Comparison of ENCODE assay signal across 8 cellular contexts in genomic region chr19:40718774-40719391, GRCh38. TPM values are rescaled to one million over a fixed set of nuclear protein-coding genes. Genes with fewer than 3 reads are reported as not detected.
DNase-seq lines count a peak whose midpoint lies in the region; ATAC-seq, FAIRE-seq and TF ChIP-seq lines count a peak whose summit lies in the region.

No MANE protein-coding gene starts in this region.

- H3K36me3 ChIP-seq in PC-3 (ENCODE audit: low read depth, low read length), result no peaks in the 10 kb centered on the region
- no peaks in the 10 kb centered on the region for H3K36me3 ChIP-seq in colonic mucosa
- peaks cover 4 to 14% of the 10 kb centered on the region in 2 experiments; a peak in 4 of 5 replicates for H3K36me3 ChIP-seq in HepG2 (replicated peaks in 1 of 2; ENCODE audit: control insufficient read depth in 1 of 2, insufficient read depth in 2 of 2, low read length in 2 of 2)
- peaks cover 5% of the 10 kb centered on the region for H3K36me3 ChIP-seq in thoracic aorta

- H3K4me3 Mint-ChIP-seq in activated naive CD4-positive, alpha-beta T cell treated with anti-CD3 and anti-CD28 coated beads, Interleukin-2, amount 10 ng/mL, durations not matched to agents 7 days and 5 days, result peak overlapping the region; percentile 89

- peaks cover 21% of the 10 kb centered on the region for H3K36me3 Mint-ChIP-seq in activated naive CD4-positive, alpha-beta T cell treated with anti-CD3 and anti-CD28 coated beads, Interleukin-2, amount 10 ng/mL, durations not matched to agents 7 days and 5 days

- H3K9ac ChIP-seq in PC-3 (ENCODE audit: low read length), result peak overlapping the region; percentile 99
- peak overlapping the region; percentile 96 to 99 for H3K9ac ChIP-seq in colonic mucosa (ENCODE audit: low read depth in 2 of 2, low read length in 2 of 2)
- H3K9ac ChIP-seq in HepG2 (ENCODE audit: insufficient read depth, low read depth, low read length), result peak overlapping the region; percentile 96

- CTCF ChIA-PET in activated naive CD4-positive, alpha-beta T cell treated with anti-CD3 and anti-CD28 coated beads, Interleukin-2, amount 10 ng/mL, durations not matched to agents 7 days and 5 days (lab: Charles Lee), result no interaction called here
- CTCF ChIA-PET in PC-3 (lab: Charles Lee) (no interaction called here), HepG2 (lab: Yijun Ruan, JAX; ENCODE audit: low intra/inter-chr PET ratio, low total read pairs) (no interaction called here)

- H3K79me2 ChIP-seq in PC-3 (ENCODE audit: low read length) (peaks cover 66% of the 10 kb centered on the region), HepG2 (ENCODE audit: insufficient read depth, low read length) (peaks cover 56% of the 10 kb centered on the region)

- H4K20me1 ChIP-seq in PC-3 (ENCODE audit: low read length) (peaks cover 23% of the 10 kb centered on the region), HepG2 (ENCODE audit: insufficient read depth, low read length) (0 out of 2 replicates have a peak, but pooled peaks cover 4% of the 10 kb centered on the region)

- H3K4me3 ChIP-seq in PC-3 (ENCODE audit: low read length) (peak overlapping the region; percentile 99), colonic mucosa (peak overlapping the region; percentile 59), HepG2 (replicated peaks in 1 of 3; ENCODE audit: insufficient read depth in 1 of 3, low read depth in 2 of 3, low read length in 3 of 3) (peak overlapping the region; percentile 90 to 99 (median 92)), thoracic aorta (peak overlapping the region; percentile 87)

- POLR2A ChIA-PET in PC-3 (lab: Charles Lee; ENCODE audit: unreplicated experiment), result no interaction called here
- POLR2A ChIA-PET in HepG2 (lab: Yijun Ruan, JAX), result interaction anchor here (0.8 to 1.5 kb wide), 10 partner anchors 12 to 59 kb away, joined by 3 to 14 read pairs (median 4); partner anchors contain the start of genes ACTMAP, RAB4B and SNRPA

- intact Hi-C loops in PC-3 (cut with micrococcal nuclease) (loop anchor here (5.0 kb wide), 1 partner anchor 57 kb away; no protein-coding TSS in a partner anchor), colonic mucosa (cut with DNase I) (no loop called here), HepG2 (cut with micrococcal nuclease; ENCODE audit: unreplicated experiment) (loop anchor here (2.0 to 5.0 kb wide), 2 partner anchors 32 to 88 kb away; partner anchors contain the start of genes ACTMAP and SNRPA)

- no peaks in the 10 kb centered on the region for H3K9me3 Mint-ChIP-seq in activated naive CD4-positive, alpha-beta T cell treated with anti-CD3 and anti-CD28 coated beads, Interleukin-2, amount 10 ng/mL, durations not matched to agents 7 days and 5 days

- no peak overlapping the region for H2AFZ ChIP-seq in PC-3 (ENCODE audit: low read length)
- H2AFZ ChIP-seq in HepG2 (ENCODE audit: low read length), result no peak overlapping the region

- peak overlapping the region; percentile 95 for H3K4me2 ChIP-seq in PC-3 (ENCODE audit: low read length)
- peak overlapping the region; percentile 94 for H3K4me2 ChIP-seq in HepG2 (ENCODE audit: low read depth, low read length)

- H3K4me1 ChIP-seq in PC-3 (ENCODE audit: insufficient read depth, low read length), result peaks cover 35% of the 10 kb centered on the region
- peaks cover 12% of the 10 kb centered on the region for H3K4me1 ChIP-seq in colonic mucosa
- H3K4me1 ChIP-seq in HepG2 (ENCODE audit: insufficient read depth, low read length), result peaks cover 53% of the 10 kb centered on the region
- peaks cover 27 to 54% of the 10 kb centered on the region in 2 donors for H3K4me1 ChIP-seq in thoracic aorta (ENCODE audit: control insufficient read depth in 1 of 2, low read depth in 2 of 2)

- TF ChIP-seq CTCF in PC-3 (conservative IDR thresholded peaks at IDR 0.05; ENCODE audit: low read depth, low read length) (no peak), colonic mucosa (IDR thresholded peaks at IDR 0.05) (no peak), HepG2 (CRISPR knock-in tag; IDR thresholded peaks at IDR 0.05) (0 out of 2 replicates have a peak, but pooled peaks have one; percentile 13), thoracic aorta (IDR thresholded peaks at IDR 0.05) (no peak)

- whole genome bisulfite sequencing in HepG2 (ENCODE audit: low lambda C conversion rate), result 0% methylated on average over 7 of the region's 16 CpGs

- H3K27ac ChIP-seq in PC-3 (ENCODE audit: low read length) (peak overlapping the region; percentile 100), colonic mucosa (peak overlapping the region; percentile 78), HepG2 (ENCODE audit: extremely low read length, insufficient read depth, low read length) (peak overlapping the region; percentile 95), thoracic aorta (peak overlapping the region; percentile 99)

- in situ Hi-C loops in HepG2 (cut with HindIII; ENCODE audit: extremely low pct_ligation_motif_present, low pct_unique_long_range_greater_than_20kb), result loop anchor here (5.0 kb wide), 1 partner anchor 33 kb away; the partner anchor contains the start of genes ACTMAP and SNRPA

- BruUV-seq in PC-3 (replicated peaks; lab: Mats Ljungman, UMichigan) (no TSS peak), HepG2 (replicated peaks; lab: Mats Ljungman, UMichigan) (no TSS peak)

- no peak for DNase-seq in activated naive CD4-positive, alpha-beta T cell treated with anti-CD3 and anti-CD28 coated beads, Interleukin-2, amount 10 ng/mL, durations not matched to agents 7 days and 5 days
- DNase-seq in activated naive CD4-positive, alpha-beta T cell (lab: John Stamatoyannopoulos, UW), result no peak
- DNase-seq in PC-3 (peak; percentile 72), colonic mucosa (peak; percentile 97), HepG2 (ENCODE audit: low spot score) (peak; percentile 79), thoracic aorta (ENCODE audit: low spot score) (no peak)
- DNase-seq in activated CD8-positive, alpha-beta memory T cell treated with anti-CD3 and anti-CD28 coated beads, Interleukin-2, amount 50 U/mL, for 4 hours, result no peak

- H3K9me2 ChIP-seq in PC-3 (replicated peaks; ENCODE audit: low read length), result no peaks in the 10 kb centered on the region

- H3K27me3 ChIP-seq in PC-3 (ENCODE audit: low read length) (no peaks in the 10 kb centered on the region), colonic mucosa (no peaks in the 10 kb centered on the region), HepG2 (ENCODE audit: control insufficient read depth in 1 of 2, insufficient read depth in 2 of 2, low read length in 2 of 2) (no peaks in the 10 kb centered on the region; a peak in 1 of 5 replicates), thoracic aorta (replicated peaks; ENCODE audit: insufficient read depth) (no peaks in the 10 kb centered on the region)

- H3K27ac Mint-ChIP-seq in activated naive CD4-positive, alpha-beta T cell treated with anti-CD3 and anti-CD28 coated beads, Interleukin-2, amount 10 ng/mL, durations not matched to agents 7 days and 5 days, result no peak overlapping the region

- no peaks in the 10 kb centered on the region for H3K27me3 Mint-ChIP-seq in activated naive CD4-positive, alpha-beta T cell treated with anti-CD3 and anti-CD28 coated beads, Interleukin-2, amount 10 ng/mL, durations not matched to agents 7 days and 5 days

- no peaks in the 10 kb centered on the region for H3F3A ChIP-seq in PC-3 (ENCODE audit: low read length, unreplicated experiment)

- FAIRE-seq in HepG2 (lab: Jason Lieb, UNC), result peak; percentile 72

- TF ChIP-seq RAD21 in HepG2 (CRISPR knock-in tag; IDR thresholded peaks at IDR 0.05), result 0 out of 2 replicates have a peak, but pooled peaks have one; percentile 48

- ATAC-seq in PC-3 (peak; percentile 16), HepG2 (peak; percentile 68), thoracic aorta (ENCODE audit: insufficient number of reproducible peaks, low FRiP score, low read depth) (no peak), HG02623 (IDR thresholded peaks at IDR 0.05; ENCODE audit: unreplicated experiment) (no peak)

- peaks cover 77% of the 10 kb centered on the region for H3K4me1 Mint-ChIP-seq in activated naive CD4-positive, alpha-beta T cell treated with anti-CD3 and anti-CD28 coated beads, Interleukin-2, amount 10 ng/mL, durations not matched to agents 7 days and 5 days

- TF ChIP-seq EP300 in HepG2 (IDR thresholded peaks at IDR 0.05; ENCODE audit: low read depth in 2 of 2, low read length in 2 of 2), result peak in 1 of 2 experiments; percentile 63; a peak in 1 of 4 replicates
- TF ChIP-seq EP300 in HepG2 (CRISPR knock-in tag; IDR thresholded peaks at IDR 0.05; ENCODE audit: borderline replicate concordance), result no peak

- peak; percentile 52 to 55; a peak in 2 of 4 replicates for TF ChIP-seq POLR2A in HepG2 (IDR thresholded peaks at IDR 0.05; ENCODE audit: insufficient read depth in 1 of 2, low read depth in 2 of 2, low read length in 2 of 2)

- H3K9me3 ChIP-seq in PC-3 (ENCODE audit: low read length) (no peaks in the 10 kb centered on the region), colonic mucosa (no peaks in the 10 kb centered on the region), HepG2 (ENCODE audit: low read length) (no peaks in the 10 kb centered on the region), thoracic aorta (no peaks in the 10 kb centered on the region)

RNA-seq across cellular contexts. Expression of gene ITPKC, which starts 2.0 kb away (rescaled TPM):
- total RNA-seq in PC-3 (2014; rRNA removed), result 28.4 and 44.2 TPM in 2 replicates
- total RNA-seq in colonic mucosa, result 10 to 100 TPM; 15.8 to 22.0 TPM
- 11.2 and 11.3 TPM in 2 replicates for total RNA-seq in HepG2 (2016; rRNA removed; fragmentation: Illumina TruSeq; extraction: Trizol)
- total RNA-seq in HepG2 (2016; cell fraction: cytosol; rRNA removed; fragmentation: Illumina TruSeq; extraction: Trizol; ENCODE audit: low read depth), result 2.2 and 2.9 TPM in 2 replicates
- total RNA-seq in HepG2 (2016; cell fraction: insoluble cytoplasmic fraction; rRNA removed; fragmentation: Illumina TruSeq; extraction: Trizol), result 11.1 and 11.2 TPM in 2 replicates
- 6.2 and 7.0 TPM in 2 replicates for total RNA-seq in HepG2 (2016; cell fraction: membrane; rRNA removed; fragmentation: Illumina TruSeq; extraction: Trizol)
- 9.4 and 10.1 TPM in 2 replicates for total RNA-seq in HepG2 (2016; cell fraction: nucleus; rRNA removed; fragmentation: Illumina TruSeq; extraction: Trizol)
- polyA plus RNA-seq in HepG2 (2011; rRNA removed), result 6.9 and 12.4 TPM in 2 replicates
- polyA plus RNA-seq in HepG2 (2011; cell fraction: cytosol; rRNA removed), result 7.5 and 8.3 TPM in 2 replicates
- polyA plus RNA-seq in HepG2 (2011; cell fraction: nucleus; rRNA removed), result 10.9 and 11.5 TPM in 2 replicates
- polyA plus RNA-seq in HepG2 (2012), result 5.5 and 8.9 TPM in 2 replicates
- polyA plus RNA-seq in HepG2 (2016; cell fraction: cytosol; fragmentation: Illumina TruSeq; extraction: Trizol; ENCODE audit: low read depth), result 1.6 and 1.9 TPM in 2 replicates
- 9.6 and 11.1 TPM in 2 replicates for polyA plus RNA-seq in HepG2 (2016; cell fraction: insoluble cytoplasmic fraction; fragmentation: Illumina TruSeq; extraction: Trizol; ENCODE audit: low read depth)
- polyA plus RNA-seq in HepG2 (2016; cell fraction: membrane; fragmentation: Illumina TruSeq; extraction: Trizol; ENCODE audit: low read depth), result 4.0 and 4.4 TPM in 2 replicates
- 16.8 and 17.2 TPM in 2 replicates for polyA plus RNA-seq in HepG2 (2016; cell fraction: nucleus; fragmentation: Illumina TruSeq; extraction: Trizol; ENCODE audit: insufficient read depth, low read depth)
- polyA minus RNA-seq in HepG2 (2011; rRNA and poly(A)+ RNA removed; ENCODE audit: low replicate concordance), result 7.6 and 22.0 TPM in 2 replicates
- 4.2 and 6.6 TPM in 2 replicates for polyA minus RNA-seq in HepG2 (2011; cell fraction: cytosol; rRNA and poly(A)+ RNA removed)
- polyA minus RNA-seq in HepG2 (2011; cell fraction: nucleus; rRNA and poly(A)+ RNA removed), result 5.5 and 7.5 TPM in 2 replicates
- total RNA-seq in thoracic aorta, result 10 to 100 TPM; 45.4 to 79.4 TPM

RNA-seq across cellular contexts. Expression of gene COQ8B, which starts 2.2 kb away (rescaled TPM):
- total RNA-seq in PC-3 (2014; rRNA removed) (17.2 and 19.5 TPM in 2 replicates), colonic mucosa (10 to 100 TPM; 26.5 to 48.5 TPM), HepG2 (2016; rRNA removed; fragmentation: Illumina TruSeq; extraction: Trizol) (10.3 and 17.2 TPM in 2 replicates), thoracic aorta (100 to 1,000 TPM in 1 of 2 donors, 10 to 100 TPM in 1; 53.6 to 127 TPM)
- total RNA-seq in HepG2 (2016; cell fraction: cytosol; rRNA removed; fragmentation: Illumina TruSeq; extraction: Trizol; ENCODE audit: low read depth), result 11.6 and 12.3 TPM in 2 replicates
- 8.6 and 17.5 TPM in 2 replicates for total RNA-seq in HepG2 (2016; cell fraction: insoluble cytoplasmic fraction; rRNA removed; fragmentation: Illumina TruSeq; extraction: Trizol)
- 16.6 and 19.5 TPM in 2 replicates for total RNA-seq in HepG2 (2016; cell fraction: membrane; rRNA removed; fragmentation: Illumina TruSeq; extraction: Trizol)
- total RNA-seq in HepG2 (2016; cell fraction: nucleus; rRNA removed; fragmentation: Illumina TruSeq; extraction: Trizol), result 13.3 and 18.3 TPM in 2 replicates
- polyA plus RNA-seq in HepG2 (2011; rRNA removed), result 12.3 and 14.7 TPM in 2 replicates
- 9.9 and 15.6 TPM in 2 replicates for polyA plus RNA-seq in HepG2 (2011; cell fraction: cytosol; rRNA removed)
- polyA plus RNA-seq in HepG2 (2011; cell fraction: nucleus; rRNA removed), result 54.2 and 65.2 TPM in 2 replicates
- polyA plus RNA-seq in HepG2 (2012), result 8.7 and 13.0 TPM in 2 replicates
- 5.6 and 6.3 TPM in 2 replicates for polyA plus RNA-seq in HepG2 (2016; cell fraction: cytosol; fragmentation: Illumina TruSeq; extraction: Trizol; ENCODE audit: low read depth)
- 7.8 and 9.6 TPM in 2 replicates for polyA plus RNA-seq in HepG2 (2016; cell fraction: insoluble cytoplasmic fraction; fragmentation: Illumina TruSeq; extraction: Trizol; ENCODE audit: low read depth)
- 8.1 and 8.4 TPM in 2 replicates for polyA plus RNA-seq in HepG2 (2016; cell fraction: membrane; fragmentation: Illumina TruSeq; extraction: Trizol; ENCODE audit: low read depth)
- polyA plus RNA-seq in HepG2 (2016; cell fraction: nucleus; fragmentation: Illumina TruSeq; extraction: Trizol; ENCODE audit: insufficient read depth, low read depth), result 21.5 and 25.0 TPM in 2 replicates
- polyA minus RNA-seq in HepG2 (2011; rRNA and poly(A)+ RNA removed; ENCODE audit: low replicate concordance), result 22.0 and 30.0 TPM in 2 replicates
- polyA minus RNA-seq in HepG2 (2011; cell fraction: cytosol; rRNA and poly(A)+ RNA removed), result 7.7 and 9.0 TPM in 2 replicates
- 19.1 and 21.8 TPM in 2 replicates for polyA minus RNA-seq in HepG2 (2011; cell fraction: nucleus; rRNA and poly(A)+ RNA removed)

RNA-seq across cellular contexts. Expression of gene NUMBL, which starts 28.4 kb away (rescaled TPM):
- total RNA-seq in PC-3 (2014; rRNA removed), result 14.5 and 21.4 TPM in 2 replicates
- total RNA-seq in colonic mucosa, result 10 to 100 TPM; 12.8 to 22.0 TPM
- total RNA-seq in HepG2 (2016; rRNA removed; fragmentation: Illumina TruSeq; extraction: Trizol), result 0.20 and 0.49 TPM in 2 replicates
- total RNA-seq in HepG2 (2016; cell fraction: cytosol; rRNA removed; fragmentation: Illumina TruSeq; extraction: Trizol; ENCODE audit: low read depth), result 0.09 and 0.10 TPM in 2 replicates
- total RNA-seq in HepG2 (2016; cell fraction: insoluble cytoplasmic fraction; rRNA removed; fragmentation: Illumina TruSeq; extraction: Trizol), result 0.04 and 0.58 TPM in 2 replicates
- total RNA-seq in HepG2 (2016; cell fraction: membrane; rRNA removed; fragmentation: Illumina TruSeq; extraction: Trizol), result 0.25 and 0.52 TPM in 2 replicates
- total RNA-seq in HepG2 (2016; cell fraction: nucleus; rRNA removed; fragmentation: Illumina TruSeq; extraction: Trizol), result 0.69 and 2.1 TPM in 2 replicates
- polyA plus RNA-seq in HepG2 (2011; rRNA removed), result 2.2 and 2.3 TPM in 2 replicates
- 0.67 and 0.90 TPM in 2 replicates for polyA plus RNA-seq in HepG2 (2011; cell fraction: cytosol; rRNA removed)
- 21.6 and 25.2 TPM in 2 replicates for polyA plus RNA-seq in HepG2 (2011; cell fraction: nucleus; rRNA removed)
- 0.78 and 2.1 TPM in 2 replicates for polyA plus RNA-seq in HepG2 (2012)
- 0.10 and 0.11 TPM in 2 replicates for polyA plus RNA-seq in HepG2 (2016; cell fraction: cytosol; fragmentation: Illumina TruSeq; extraction: Trizol; ENCODE audit: low read depth)
- polyA plus RNA-seq in HepG2 (2016; cell fraction: insoluble cytoplasmic fraction; fragmentation: Illumina TruSeq; extraction: Trizol; ENCODE audit: low read depth), result 0.27 and 0.56 TPM in 2 replicates
- 0.07 and 0.19 TPM in 2 replicates for polyA plus RNA-seq in HepG2 (2016; cell fraction: membrane; fragmentation: Illumina TruSeq; extraction: Trizol; ENCODE audit: low read depth)
- 4.8 and 6.7 TPM in 2 replicates for polyA plus RNA-seq in HepG2 (2016; cell fraction: nucleus; fragmentation: Illumina TruSeq; extraction: Trizol; ENCODE audit: insufficient read depth, low read depth)
- 1.2 and 14.1 TPM in 2 replicates for polyA minus RNA-seq in HepG2 (2011; rRNA and poly(A)+ RNA removed; ENCODE audit: low replicate concordance)
- 0.35 and 0.99 TPM in 2 replicates for polyA minus RNA-seq in HepG2 (2011; cell fraction: cytosol; rRNA and poly(A)+ RNA removed)
- 2.8 and 2.9 TPM in 2 replicates for polyA minus RNA-seq in HepG2 (2011; cell fraction: nucleus; rRNA and poly(A)+ RNA removed)
- 100 to 1,000 TPM; 101 to 133 TPM for total RNA-seq in thoracic aorta

RNA-seq across cellular contexts. Expression of gene ACTMAP, which starts 31.4 kb away (rescaled TPM):
- total RNA-seq in PC-3 (2014; rRNA removed) (0.40 and 0.86 TPM in 2 replicates), colonic mucosa (10 to 100 TPM; 11.1 to 18.7 TPM), HepG2 (2016; rRNA removed; fragmentation: Illumina TruSeq; extraction: Trizol) (2.2 and 3.9 TPM in 2 replicates), thoracic aorta (1 to 10 TPM in 1 of 2 donors, under 1 TPM in 1; 0.68 to 1.1 TPM)
- 2.1 and 5.1 TPM in 2 replicates for total RNA-seq in HepG2 (2016; cell fraction: cytosol; rRNA removed; fragmentation: Illumina TruSeq; extraction: Trizol; ENCODE audit: low read depth)
- 2.2 and 3.3 TPM in 2 replicates for total RNA-seq in HepG2 (2016; cell fraction: insoluble cytoplasmic fraction; rRNA removed; fragmentation: Illumina TruSeq; extraction: Trizol)
- total RNA-seq in HepG2 (2016; cell fraction: membrane; rRNA removed; fragmentation: Illumina TruSeq; extraction: Trizol), result 4.4 and 4.8 TPM in 2 replicates
- 3.9 and 4.4 TPM in 2 replicates for total RNA-seq in HepG2 (2016; cell fraction: nucleus; rRNA removed; fragmentation: Illumina TruSeq; extraction: Trizol)
- 7.9 and 11.3 TPM in 2 replicates for polyA plus RNA-seq in HepG2 (2011; rRNA removed)
- polyA plus RNA-seq in HepG2 (2011; cell fraction: cytosol; rRNA removed), result 4.7 and 5.7 TPM in 2 replicates
- 30.8 and 31.7 TPM in 2 replicates for polyA plus RNA-seq in HepG2 (2011; cell fraction: nucleus; rRNA removed)
- polyA plus RNA-seq in HepG2 (2012), result 13.1 and 16.5 TPM in 2 replicates
- 4.5 and 4.7 TPM in 2 replicates for polyA plus RNA-seq in HepG2 (2016; cell fraction: cytosol; fragmentation: Illumina TruSeq; extraction: Trizol; ENCODE audit: low read depth)
- 10.5 and 13.7 TPM in 2 replicates for polyA plus RNA-seq in HepG2 (2016; cell fraction: insoluble cytoplasmic fraction; fragmentation: Illumina TruSeq; extraction: Trizol; ENCODE audit: low read depth)
- 12.4 and 14.6 TPM in 2 replicates for polyA plus RNA-seq in HepG2 (2016; cell fraction: membrane; fragmentation: Illumina TruSeq; extraction: Trizol; ENCODE audit: low read depth)
- polyA plus RNA-seq in HepG2 (2016; cell fraction: nucleus; fragmentation: Illumina TruSeq; extraction: Trizol; ENCODE audit: insufficient read depth, low read depth), result 46.1 and 49.5 TPM in 2 replicates
- polyA minus RNA-seq in HepG2 (2011; rRNA and poly(A)+ RNA removed; ENCODE audit: low replicate concordance), result 11.2 and 11.8 TPM in 2 replicates
- polyA minus RNA-seq in HepG2 (2011; cell fraction: cytosol; rRNA and poly(A)+ RNA removed), result 8.1 and 9.0 TPM in 2 replicates
- polyA minus RNA-seq in HepG2 (2011; cell fraction: nucleus; rRNA and poly(A)+ RNA removed), result 5.2 and 5.3 TPM in 2 replicates

RNA-seq across cellular contexts. Expression of gene SNRPA, which starts 32.1 kb away (rescaled TPM):
- total RNA-seq in PC-3 (2014; rRNA removed) (207 and 243 TPM in 2 replicates), colonic mucosa (100 to 1,000 TPM in 1 of 2 donors, 10 to 100 TPM in 1; 56.0 to 126 TPM), HepG2 (2016; rRNA removed; fragmentation: Illumina TruSeq; extraction: Trizol) (55.6 and 59.6 TPM in 2 replicates), thoracic aorta (100 to 1,000 TPM in 1 of 2 donors, 10 to 100 TPM in 1; 40.4 to 107 TPM)
- total RNA-seq in HepG2 (2016; cell fraction: cytosol; rRNA removed; fragmentation: Illumina TruSeq; extraction: Trizol; ENCODE audit: low read depth), result 30.9 and 37.5 TPM in 2 replicates
- total RNA-seq in HepG2 (2016; cell fraction: insoluble cytoplasmic fraction; rRNA removed; fragmentation: Illumina TruSeq; extraction: Trizol), result 43.3 and 60.9 TPM in 2 replicates
- 30.2 and 35.2 TPM in 2 replicates for total RNA-seq in HepG2 (2016; cell fraction: membrane; rRNA removed; fragmentation: Illumina TruSeq; extraction: Trizol)
- total RNA-seq in HepG2 (2016; cell fraction: nucleus; rRNA removed; fragmentation: Illumina TruSeq; extraction: Trizol), result 40.9 and 42.9 TPM in 2 replicates
- 111 and 162 TPM in 2 replicates for polyA plus RNA-seq in HepG2 (2011; rRNA removed)
- polyA plus RNA-seq in HepG2 (2011; cell fraction: cytosol; rRNA removed), result 36.8 and 67.8 TPM in 2 replicates
- 112 and 136 TPM in 2 replicates for polyA plus RNA-seq in HepG2 (2011; cell fraction: nucleus; rRNA removed)
- 55.3 and 58.7 TPM in 2 replicates for polyA plus RNA-seq in HepG2 (2012)
- 31.4 and 37.9 TPM in 2 replicates for polyA plus RNA-seq in HepG2 (2016; cell fraction: cytosol; fragmentation: Illumina TruSeq; extraction: Trizol; ENCODE audit: low read depth)
- polyA plus RNA-seq in HepG2 (2016; cell fraction: insoluble cytoplasmic fraction; fragmentation: Illumina TruSeq; extraction: Trizol; ENCODE audit: low read depth), result 87.1 and 104 TPM in 2 replicates
- 41.6 and 53.2 TPM in 2 replicates for polyA plus RNA-seq in HepG2 (2016; cell fraction: membrane; fragmentation: Illumina TruSeq; extraction: Trizol; ENCODE audit: low read depth)
- polyA plus RNA-seq in HepG2 (2016; cell fraction: nucleus; fragmentation: Illumina TruSeq; extraction: Trizol; ENCODE audit: insufficient read depth, low read depth), result 106 and 112 TPM in 2 replicates
- 182 and 255 TPM in 2 replicates for polyA minus RNA-seq in HepG2 (2011; rRNA and poly(A)+ RNA removed; ENCODE audit: low replicate concordance)
- 80.0 and 106 TPM in 2 replicates for polyA minus RNA-seq in HepG2 (2011; cell fraction: cytosol; rRNA and poly(A)+ RNA removed)
- polyA minus RNA-seq in HepG2 (2011; cell fraction: nucleus; rRNA and poly(A)+ RNA removed), result 49.1 and 73.4 TPM in 2 replicates

Comparison
In these comparisons a context has a peak if more than half of its experiments do, and no peak if none do; other contexts are left out.
1. DNase-seq: peak in PC-3 (single experiment), colonic mucosa (single experiment) and HepG2 (single experiment); none in activated naive CD4-positive, alpha-beta T cell treated with anti-CD3 and anti-CD28 coated beads, Interleukin-2, amount 10 ng/mL, durations not matched to agents 7 days and 5 days (single experiment), activated naive CD4-positive, alpha-beta T cell (0 of 4), thoracic aorta (single experiment) and activated CD8-positive, alpha-beta memory T cell treated with anti-CD3 and anti-CD28 coated beads, Interleukin-2, amount 50 U/mL, for 4 hours (single experiment).
2. ATAC-seq: peak in PC-3 (single experiment) and HepG2 (single experiment); none in thoracic aorta (single experiment) and HG02623 (single experiment).
3. Peak in every context shown above with its lines, with median percentiles within 50 percentile points of each other: H3K27ac ChIP-seq, H3K4me3 ChIP-seq and H3K9ac ChIP-seq.